ENCODE assay signal across 24 cellular contexts in the genomic region with DNA sequence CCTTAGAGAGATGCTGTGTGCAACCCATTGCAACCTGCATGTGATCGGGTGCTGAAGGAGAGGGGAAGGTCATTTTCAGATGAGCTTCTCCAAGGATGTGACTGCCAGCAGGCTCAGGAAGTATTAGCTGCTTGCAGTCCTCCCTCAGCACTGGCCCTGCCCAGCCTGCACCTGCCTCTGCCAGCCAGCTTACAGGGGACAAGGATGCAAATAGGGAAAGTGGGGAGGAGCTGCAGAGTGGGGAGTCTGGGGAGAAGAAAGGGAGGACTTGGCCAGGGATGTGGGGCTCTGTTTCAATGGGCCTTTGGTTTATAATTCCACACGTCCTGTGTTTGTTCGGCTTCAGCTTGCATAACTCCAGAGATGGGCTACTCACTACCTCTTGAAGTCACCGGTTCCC.
"Had no signal": no experiment of that assay in that cellular context is flagged by ENCODE, and none has a peak within 500 bp of the region (broad histone marks: within the 10 kb centered on the region; RNA-seq: fewer than 3 reads in every experiment).

No MANE protein-coding gene starts in this region.

- H3K4me3 Mint-ChIP-seq: IgD-negative memory B cell had no signal

- ATAC-seq: K562, PC-3 had no signal

- H3K27me3 ChIP-seq: Peyer's patch, SJSA1 had no signal

- H3K9me3 Mint-ChIP-seq: IgD-negative memory B cell had no signal

- H3K27ac ChIP-seq: HL-60, KMS-11, Peyer's patch, SJSA1, SK-N-MC had no signal

- H3K36me3 ChIP-seq: Peyer's patch, SJSA1 had no signal

- H3K9me3 ChIP-seq: Peyer's patch, SJSA1 had no signal

- H3K4me1 ChIP-seq: Peyer's patch had no signal

- H3K9ac ChIP-seq: KMS-11 had no signal

- DNase-seq: Kasumi-1; MM.1S; NCI-H1092 treated with DMSO at 0.1 percent for 48 hours; NCI-H1436; NCI-H187; NCI-H2029; NCI-H2081 treated with DMSO at 0.1 percent for 48 hours; NCI-H2171; NCI-H226; NCI-H446; NCI-H510A; NCI-H524 treated with DMSO at 0.1 percent for 48 hours; NCI-H748 treated with DMSO at 0.1 percent for 48 hours; NK-92 treated with Interleukin-12 subunit alpha and Interleukin-12 subunit beta, amount 100 ng/mL, for 24 hours; Peyer's patch; Right ventricle myocardium superior; SIG-M5 had no signal

- H3K27ac Mint-ChIP-seq: IgD-negative memory B cell had no signal

- H3K4me2 ChIP-seq: KMS-11 had no signal

- H3K4me3 ChIP-seq: K562, Peyer's patch, SJSA1, SK-N-MC had no signal
